ENCODE assay signal across 10 cellular contexts in the genomic region with DNA sequence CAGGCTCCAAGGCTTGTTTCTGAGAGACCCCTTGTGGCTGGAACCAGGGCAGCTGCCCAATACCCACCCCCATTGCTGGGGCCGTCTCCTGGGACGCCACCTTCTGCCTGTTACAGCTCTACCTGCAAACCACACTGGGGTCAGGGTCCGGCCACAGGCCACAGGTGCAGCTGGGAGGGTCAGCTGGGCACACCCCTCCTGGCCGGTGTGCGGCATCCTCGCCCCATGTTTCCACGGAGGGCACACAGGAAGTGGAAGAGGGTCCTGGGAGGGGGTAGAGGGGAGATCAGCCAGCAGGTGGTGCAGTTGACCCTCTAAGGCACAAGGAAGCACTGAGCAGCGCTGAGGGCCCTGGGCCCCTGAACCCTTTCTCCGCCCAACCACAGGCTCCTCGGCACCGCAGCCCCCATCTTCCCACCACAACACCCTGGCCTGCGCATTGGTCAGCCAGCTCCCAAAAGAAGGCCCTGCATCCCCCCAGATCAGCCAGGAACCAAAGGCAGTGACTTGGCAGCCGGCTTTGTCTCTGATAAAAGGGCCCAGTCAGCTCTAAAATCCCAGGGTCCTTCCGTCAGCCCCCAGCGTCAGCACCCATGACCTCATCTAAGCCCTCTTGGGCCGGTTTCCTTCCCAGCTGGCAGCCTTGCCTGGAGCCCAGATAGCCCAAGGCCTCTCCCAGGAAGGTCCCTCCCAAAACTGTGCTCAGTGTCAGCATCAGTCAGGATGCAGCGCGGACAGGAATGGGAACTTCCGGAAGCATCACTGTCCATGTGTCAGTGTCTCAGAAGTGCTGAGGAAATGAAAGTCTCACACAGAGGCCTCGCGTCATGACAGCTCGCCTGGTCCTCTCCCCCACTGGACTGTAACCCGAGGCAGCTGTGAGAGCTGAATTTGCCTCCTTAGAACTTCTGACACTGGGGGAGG. TPM values are rescaled to one million over a fixed set of nuclear protein-coding genes. Genes with fewer than 3 reads are reported as not detected.
DNase-seq lines count a peak whose midpoint lies in the region; ATAC-seq and TF ChIP-seq lines count a peak whose summit lies in the region.
"Had no signal": no experiment of that assay in that cellular context is flagged by ENCODE, and none has a peak within 500 bp of the region (broad histone marks: within the 10 kb centered on the region; RNA-seq: fewer than 3 reads in every experiment).

No MANE protein-coding gene starts in this region.

- peaks cover 25 to 43% of the 10 kb centered on the region in 2 donors for H3K27me3 Mint-ChIP-seq in effector memory CD8-positive, alpha-beta T cell
- H3K27me3 Mint-ChIP-seq in endothelial cell (ENCODE audit: unreplicated experiment): peaks cover 11% of the 10 kb centered on the region

- H3K4me1 ChIP-seq in NT2/D1 (ENCODE audit: insufficient read depth, insufficient read length): peaks cover 14% of the 10 kb centered on the region

- TF ChIP-seq CTCF in GM12872 (IDR thresholded peaks at IDR 0.05; ENCODE audit: insufficient read depth, low read depth, low read length) (peak; percentile 48; the same call in 2 of the 3 replicates), coronary artery (IDR thresholded peaks at IDR 0.05) (no peak), endothelial cell (IDR thresholded peaks at IDR 0.05; ENCODE audit: unreplicated experiment) (no peak)

- H3K27me3 ChIP-seq in NT2/D1 (ENCODE audit: insufficient read depth, insufficient read length): peaks cover 58% of the 10 kb centered on the region

- DNase-seq in NT2/D1 (ENCODE audit: low read depth, low spot score) (no peak), posterior vena cava (ENCODE audit: low spot score) (peak; percentile 70), hepatic stellate cell (ENCODE audit: low spot score) (no peak), coronary artery (ENCODE audit: low spot score) (no peak), endothelial cell (ENCODE audit: low spot score) (no peak)
- no peak for DNase-seq in effector memory CD8-positive, alpha-beta T cell
- DNase-seq in activated CD8-positive, alpha-beta memory T cell treated with anti-CD3 and anti-CD28 coated beads for 24 hours: no peak
- DNase-seq: activated gamma-delta T cell, NCI-H1105 had no signal

- H3K36me3 Mint-ChIP-seq in effector memory CD8-positive, alpha-beta T cell (ENCODE audit: insufficient read depth): peaks cover 7% of the 10 kb centered on the region
- H3K36me3 Mint-ChIP-seq in endothelial cell (ENCODE audit: low read depth, unreplicated experiment): no peaks in the 10 kb centered on the region

- H3K27ac Mint-ChIP-seq in effector memory CD8-positive, alpha-beta T cell: peak overlapping the region in 1 of 2 donors; percentile 62
- H3K27ac Mint-ChIP-seq in endothelial cell (ENCODE audit: unreplicated experiment): no peak overlapping the region

- no peaks in the 10 kb centered on the region for H3K9me3 Mint-ChIP-seq in effector memory CD8-positive, alpha-beta T cell
- no peaks in the 10 kb centered on the region for H3K9me3 Mint-ChIP-seq in endothelial cell (ENCODE audit: unreplicated experiment)

- peaks cover 7 to 18% of the 10 kb centered on the region in 2 donors for H3K4me1 Mint-ChIP-seq in effector memory CD8-positive, alpha-beta T cell (ENCODE audit: low read depth in 2 of 2)
- H3K4me1 Mint-ChIP-seq in endothelial cell (ENCODE audit: unreplicated experiment): no peaks in the 10 kb centered on the region

- no peak for ATAC-seq in effector memory CD8-positive, alpha-beta T cell (replicated peaks)

- intact Hi-C loops in posterior vena cava (cut with DNase I): no loop called here

- H3K36me3 ChIP-seq in NT2/D1 (ENCODE audit: insufficient read depth, insufficient read length, low read length): no peaks in the 10 kb centered on the region

- H3K4me3 ChIP-seq in NT2/D1 (ENCODE audit: insufficient read length, low read depth) (no peak overlapping the region), coronary artery (no peak overlapping the region)

- no peaks in the 10 kb centered on the region for H3K9me3 ChIP-seq in NT2/D1 (ENCODE audit: insufficient read depth, low read length)

- peak overlapping the region; percentile 24 for H3K9ac ChIP-seq in NT2/D1 (ENCODE audit: insufficient read length, low read depth)

- H3K4me3 Mint-ChIP-seq in effector memory CD8-positive, alpha-beta T cell: peak overlapping the region; percentile 60 to 71
- no peak overlapping the region for H3K4me3 Mint-ChIP-seq in endothelial cell (ENCODE audit: unreplicated experiment)

- no peak overlapping the region for H3K27ac ChIP-seq in coronary artery

RNA-seq across cellular contexts. Expression of a gene that starts 1.7 kb away (rescaled TPM):
- total RNA-seq in posterior vena cava (1 to 10 TPM in 1 of 2 donors, under 1 TPM in 1; 0.79 to 2.3 TPM), endothelial cell (ENCODE audit: unreplicated experiment) (0.41 TPM)

RNA-seq across cellular contexts. Expression of a gene that starts 22.0 kb away (rescaled TPM):
- total RNA-seq in posterior vena cava (10 to 100 TPM in 1 of 2 donors, 1 to 10 TPM in 1; 9.6 to 10.7 TPM), endothelial cell (ENCODE audit: unreplicated experiment) (not detected)

RNA-seq across cellular contexts. Expression of a gene that starts 43.0 kb away (rescaled TPM):
- 10 to 100 TPM; 32.2 to 34.9 TPM for total RNA-seq in posterior vena cava
- 43.0 TPM for total RNA-seq in endothelial cell (ENCODE audit: unreplicated experiment)

Comparison
In these comparisons a context has a peak if more than half of its experiments do, and no peak if none do; other contexts are left out.
1. RNA of a gene that starts 22.0 kb away (total RNA-seq): 9.6 to 10.7 TPM in posterior vena cava; not detected in endothelial cell (single experiment); every median in the first group is over 10 times any median in the second.